ENCODE assay signal across 20 cellular contexts in genomic region chr22:23569291-23569690, GRCh38. TPM values are rescaled to one million over a fixed set of nuclear protein-coding genes. Genes with fewer than 3 reads are reported as not detected.
A peak's percentile ranks its signal among the peaks of the same experiment; 100 is the strongest.
DNase-seq lines count a peak whose midpoint lies in the region; ATAC-seq, FAIRE-seq and TF ChIP-seq lines count a peak whose summit lies in the region.
"Had no signal": no experiment of that assay in that cellular context is flagged by ENCODE, and none has a peak within 500 bp of the region (broad histone marks: within the 10 kb centered on the region; RNA-seq: fewer than 3 reads in every experiment).

No MANE protein-coding gene starts in this region.

- no peak for TF ChIP-seq EP300 in H1 (IDR thresholded peaks at IDR 0.05; ENCODE audit: borderline replicate concordance in 1 of 2, low read depth in 2 of 2, low read length in 2 of 2)

- no peaks in the 10 kb centered on the region for H3K36me3 Mint-ChIP-seq in stimulated activated effector memory CD8-positive, alpha-beta T cell treated with anti-CD3 and anti-CD28 coated beads, Interleukin-12 subunit alpha, Interleukin-12 subunit beta, amount 100 ng/mL, for 72 hours
- H3K36me3 Mint-ChIP-seq: CD4-positive, CD25-positive, alpha-beta regulatory T cell had no signal

- no peak for ATAC-seq in stimulated activated effector memory CD8-positive, alpha-beta T cell treated with anti-CD3 and anti-CD28 coated beads, Interleukin-12 subunit alpha, Interleukin-12 subunit beta, amount 100 ng/mL, for 72 hours
- ATAC-seq: GM12878, HCT116 had no signal

- H3K4me3 ChIP-seq in BLaER1, result no peak overlapping the region
- no peak overlapping the region for H3K4me3 ChIP-seq in H1 (ENCODE audit: extremely low read depth in 1 of 4, insufficient read depth in 2 of 4, low read depth in 3 of 4, low read length in 4 of 4)
- H3K4me3 ChIP-seq: BLaER1 treated with 17β-estradiol and CSF1 and Interleukin-3, amounts not matched to agents 10 nM and 100 nM; GM12878 had no signal

- H3K4me1 ChIP-seq in BLaER1 (peaks cover 89% of the 10 kb centered on the region), H1 (replicated peaks in 1 of 4; ENCODE audit: control insufficient read depth in 3 of 4, insufficient read depth in 4 of 4, low read length in 3 of 4) (peaks cover 0 to 14% (median 10%) of the 10 kb centered on the region in 4 experiments; a peak in 6 of 7 replicates)

- no peak overlapping the region for H2BK20ac ChIP-seq in H1 (ENCODE audit: low read length)

- TF ChIP-seq CTCF in H1 (IDR thresholded peaks at IDR 0.05; ENCODE audit: control extremely low read depth in 1 of 3, insufficient read depth in 1 of 3, low read depth in 1 of 3, low read length in 3 of 3), result no peak

- CTCF ChIA-PET in H1 (lab: Charles Lee; ENCODE audit: partially characterized antibody), result interaction anchor here (1.0 to 3.0 kb wide), 3 partner anchors 13 to 21 kb away, joined by 3 to 15 read pairs (median 4); no protein-coding TSS in a partner anchor

- H3K14ac ChIP-seq in H1 (ENCODE audit: insufficient read length), result no peak overlapping the region

- H2AK5ac ChIP-seq in H1 (ENCODE audit: low read depth, low read length), result no peak overlapping the region

- no peak overlapping the region for H2BK5ac ChIP-seq in H1 (ENCODE audit: low read depth, low read length)

- H3K27ac Mint-ChIP-seq in stimulated activated effector memory CD8-positive, alpha-beta T cell treated with anti-CD3 and anti-CD28 coated beads, Interleukin-12 subunit alpha, Interleukin-12 subunit beta, amount 100 ng/mL, for 72 hours, result peak overlapping the region; percentile 50
- H3K27ac Mint-ChIP-seq: CD4-positive, CD25-positive, alpha-beta regulatory T cell had no signal

- H3K9me3 Mint-ChIP-seq in stimulated activated effector memory CD8-positive, alpha-beta T cell treated with anti-CD3 and anti-CD28 coated beads, Interleukin-12 subunit alpha, Interleukin-12 subunit beta, amount 100 ng/mL, for 72 hours, result no peaks in the 10 kb centered on the region
- H3K9me3 Mint-ChIP-seq: CD4-positive, CD25-positive, alpha-beta regulatory T cell had no signal

- TF ChIP-seq POLR2A in H1 (IDR thresholded peaks at IDR 0.05; ENCODE audit: control extremely low read depth in 1 of 2, low read depth in 2 of 2, low read length in 2 of 2) (no peak), GM12891 (IDR thresholded peaks at IDR 0.05; ENCODE audit: low read depth, low read length) (no peak)

- H2BK120ac ChIP-seq in H1 (replicated peaks; ENCODE audit: low read depth, low read length), result no peak overlapping the region

- H4K20me1 ChIP-seq in BLaER1 (no peaks in the 10 kb centered on the region), H1 (replicated peaks in 1 of 2; ENCODE audit: control insufficient read depth in 1 of 2, insufficient read depth in 2 of 2, low read length in 2 of 2) (peaks cover 0 to 3% of the 10 kb centered on the region in 2 experiments)

- no peak overlapping the region for H2BK15ac ChIP-seq in H1 (ENCODE audit: low read length)

- 0 out of 2 replicates have a peak overlapping the region, but pooled peaks have one; percentile 20 for H3K9ac ChIP-seq in BLaER1
- H3K9ac ChIP-seq in H1 (replicated peaks in 1 of 4; ENCODE audit: extremely low read depth in 1 of 4, low read depth in 3 of 4, low read length in 3 of 4), result no peak overlapping the region
- H3K9ac ChIP-seq: BLaER1 treated with 17β-estradiol and CSF1 and Interleukin-3, amounts not matched to agents 10 nM and 100 nM had no signal

- no peak overlapping the region for H2AFZ ChIP-seq in H1 (ENCODE audit: low read length)

- H4K8ac ChIP-seq in H1 (ENCODE audit: extremely low read depth, insufficient read depth, low read length), result no peak overlapping the region; the same call in 1 of the 2 replicates

- no peak overlapping the region for H3K4me3 Mint-ChIP-seq in stimulated activated effector memory CD8-positive, alpha-beta T cell treated with anti-CD3 and anti-CD28 coated beads, Interleukin-12 subunit alpha, Interleukin-12 subunit beta, amount 100 ng/mL, for 72 hours

- peaks cover 11% of the 10 kb centered on the region; the same call in 1 of the 2 replicates for H3K23me2 ChIP-seq in H1 (ENCODE audit: low read depth, low read length)

- H3K27ac ChIP-seq in BLaER1, result peak overlapping the region; percentile 63; the same call in 1 of the 2 replicates
- H3K27ac ChIP-seq in H1 (ENCODE audit: low read depth, low read length), result no peak overlapping the region

- H3K4ac ChIP-seq in H1 (replicated peaks; ENCODE audit: insufficient read length, low read depth, low read length), result no peak overlapping the region

- no peak overlapping the region for H3K56ac ChIP-seq in H1 (replicated peaks; ENCODE audit: insufficient read length, low read depth, low read length)

- FAIRE-seq in H1 (lab: Jason Lieb, UNC) (no peak), GM12891 (lab: Jason Lieb, UNC) (no peak)
- FAIRE-seq: GM12878, GM19239, HTR-8/SVneo had no signal

- TF ChIP-seq RAD21 in H1 (IDR thresholded peaks at IDR 0.05 in 1 of 2, conservative IDR thresholded peaks at IDR 0.05 in 1 of 2; ENCODE audit: low read depth in 2 of 2, low read length in 2 of 2), result no peak

- peaks cover 15% of the 10 kb centered on the region for H3K4me1 Mint-ChIP-seq in stimulated activated effector memory CD8-positive, alpha-beta T cell treated with anti-CD3 and anti-CD28 coated beads, Interleukin-12 subunit alpha, Interleukin-12 subunit beta, amount 100 ng/mL, for 72 hours

- H3K27me3 ChIP-seq in BLaER1 (no peaks in the 10 kb centered on the region), H1 (replicated peaks in 1 of 4; ENCODE audit: control insufficient read depth in 3 of 4, extremely low read depth in 1 of 4, insufficient read depth in 3 of 4, low read length in 3 of 4) (peaks cover 4 to 40% (median 25%) of the 10 kb centered on the region in 4 experiments)

- no peaks in the 10 kb centered on the region for H3K79me2 ChIP-seq in H1 (ENCODE audit: control insufficient read depth in 1 of 2, insufficient read depth in 2 of 2, low read length in 2 of 2)

- H3K9me3 ChIP-seq in BLaER1 (no peaks in the 10 kb centered on the region), H1 (ENCODE audit: insufficient read depth in 2 of 2, low read depth in 1 of 2, low read length in 1 of 2) (no peaks in the 10 kb centered on the region)

- H2BK12ac ChIP-seq in H1 (ENCODE audit: low read depth, low read length), result no peak overlapping the region

- no peak overlapping the region for H4K91ac ChIP-seq in H1 (replicated peaks; ENCODE audit: insufficient read length, low read length)

- no peak overlapping the region for H4K5ac ChIP-seq in H1 (ENCODE audit: insufficient read length, low read depth, low read length)

- H3K36me3 ChIP-seq in BLaER1 (peaks cover 37% of the 10 kb centered on the region), H1 (ENCODE audit: control insufficient read depth in 2 of 4, insufficient read depth in 4 of 4, low read length in 3 of 4) (no peaks in the 10 kb centered on the region)

- DNase-seq in M059J (ENCODE audit: low read depth) (peak; percentile 8), H1 (ENCODE audit: low read depth in 1 of 2, low spot score in 2 of 2) (no peak), HPDE6-E6E7 (ENCODE audit: extremely low spot score) (no peak), ureter (ENCODE audit: low spot score) (no peak), GM12891 (ENCODE audit: insufficient read length, low spot score) (no peak)
- DNase-seq in stimulated activated effector memory CD8-positive, alpha-beta T cell treated with anti-CD3 and anti-CD28 coated beads, Interleukin-12 subunit alpha, Interleukin-12 subunit beta, amount 100 ng/mL, for 72 hours (ENCODE audit: low spot score in 2 of 2), result no peak
- DNase-seq: 8988T; AML-193; Calu3; CD4-positive, CD25-positive, alpha-beta regulatory T cell; DMS 273 treated with DMSO at 0.1 percent for 48 hours; Kasumi-1 had no signal

- H3K79me1 ChIP-seq in H1 (ENCODE audit: low read depth, low read length), result no peaks in the 10 kb centered on the region

- POLR2A ChIA-PET in H1 (lab: Charles Lee; ENCODE audit: partially characterized antibody), result no interaction called here

- H3K4me2 ChIP-seq in BLaER1 (peak overlapping the region; percentile 97), H1 (ENCODE audit: insufficient read depth in 1 of 2, low read depth in 2 of 2, low read length in 2 of 2) (no peak overlapping the region)

- no peak overlapping the region for H3K23ac ChIP-seq in H1 (ENCODE audit: insufficient read length)

- no peak overlapping the region for H3K18ac ChIP-seq in H1 (ENCODE audit: extremely low read depth, low read length)

- WGBS in H1 (ENCODE audit: extremely low coverage in 1 of 2, insufficient coverage in 1 of 2, insufficient read length in 1 of 2, insufficient replicate concordance in 2 of 2, low coverage in 1 of 2, low lambda C conversion rate in 2 of 2, missing lambda C conversion rate in 1 of 2), 2 experiments, result 90% methylated on average over 8 of the region's 8 CpGs; no CpG with 5 or more reads in 1 of the 2 experiments

TF ChIP-seq in H1, 55 proteins besides CTCF, POLR2A, EP300 and RAD21:
- TF ChIP-seq RFX5 (IDR thresholded peaks at IDR 0.05; ENCODE audit: borderline replicate concordance, low read depth, low read length) (no peak), KDM1A (IDR thresholded peaks at IDR 0.05; ENCODE audit: borderline replicate concordance, low read length) (0 out of 2 replicates have a peak, but pooled peaks have one; percentile 20)

TF ChIP-seq in GM12891, 5 proteins besides CTCF, POLR2A, EP300 and RAD21:
- TF ChIP-seq POLR2AphosphoS5 (IDR thresholded peaks at IDR 0.05; ENCODE audit: low read depth, low read length), result no peak
- no peak for TF ChIP-seq TAF1 (IDR thresholded peaks at IDR 0.05; ENCODE audit: low read depth, low read length)
- no peak for TF ChIP-seq PAX5 (IDR thresholded peaks at IDR 0.05; ENCODE audit: insufficient read depth, low read length, severe bottlenecking)
- TF ChIP-seq SPI1 (IDR thresholded peaks at IDR 0.05; ENCODE audit: low read depth, low read length), result no peak
- no peak for TF ChIP-seq POU2F2 (IDR thresholded peaks at IDR 0.05; ENCODE audit: low read depth, low read length)

RNA-seq across cellular contexts. Expression of gene IGLL1, which starts 10.8 kb away (rescaled TPM):
- total RNA-seq in M059J (2014; rRNA removed; shearing (Covaris generic)), result not detected in 2 replicates
- not detected in 2 replicates for total RNA-seq in H1 (2021; fragmentation: NEBNext Ultra II Directional; extraction: Animal tissue kit (Norgen Biotek cat#: 25700))
- not detected in 2 replicates for polyA plus RNA-seq in H1 (2011; rRNA removed)
- not detected for polyA plus RNA-seq in H1 (2011; cell fraction: cytosol; rRNA removed)
- 0.21 TPM for polyA plus RNA-seq in H1 (2011; cell fraction: nucleus; rRNA removed)
- not detected in 4 replicates for polyA plus RNA-seq in H1 (2012, experiment 1 of 2)
- polyA plus RNA-seq in H1 (2012, experiment 2 of 2), result not detected
- not detected for polyA plus RNA-seq in H1 (2013, experiment 1 of 2)
- not detected for polyA plus RNA-seq in H1 (2013, experiment 2 of 2)
- not detected in 2 replicates for polyA minus RNA-seq in H1 (2011; rRNA and poly(A)+ RNA removed)
- polyA minus RNA-seq in H1 (2011; cell fraction: cytosol; rRNA and poly(A)+ RNA removed), result not detected
- not detected for polyA minus RNA-seq in H1 (2011; cell fraction: nucleus; rRNA and poly(A)+ RNA removed)
- total RNA-seq in ureter, result not detected
- polyA plus RNA-seq in GM12891 (2012; ENCODE audit: low read depth, missing spikeins), result not detected
- total RNA-seq: Calu3; CD4-positive, CD25-positive, alpha-beta regulatory T cell; G401; GM12878; H4 had no signal
- polyA plus RNA-seq: CD4-positive, CD25-positive, alpha-beta regulatory T cell; GM12878 had no signal
